Comparison of ENCODE assay signal across 8 cellular contexts in genomic region chr1:95072532-95073419, GRCh38. TPM values are rescaled to one million over a fixed set of nuclear protein-coding genes. Genes with fewer than 3 reads are reported as not detected.
A peak's percentile ranks its signal among the peaks of the same experiment; 100 is the strongest.
DNase-seq lines count a peak whose midpoint lies in the region; ATAC-seq, FAIRE-seq and TF ChIP-seq lines count a peak whose summit lies in the region.

Gene ALG14 (minus strand): TSS chr1:95072951. CDS start chr1:95072898, 53 bp downstream.

- peak within 1 kb of the TSS; percentile 93 to 99 (median 95) for H3K27ac Mint-ChIP-seq in CD14-positive monocyte

- peak within 1 kb of the TSS; percentile 77 for H3K9ac ChIP-seq in HepG2 (ENCODE audit: insufficient read depth, low read depth, low read length)

- H3K79me2 ChIP-seq in HepG2 (ENCODE audit: insufficient read depth, low read length): peaks cover 6% of the 10 kb centered on the region

- peak within 1 kb of the TSS; percentile 99 to 100 for H3K4me3 Mint-ChIP-seq in CD14-positive monocyte

- under 1% methylated on average over 50 of the region's 53 CpGs for whole genome bisulfite sequencing in HepG2 (ENCODE audit: low lambda C conversion rate)

- peak; percentile 97 for ATAC-seq in GM19397 (IDR thresholded peaks at IDR 0.05; ENCODE audit: unreplicated experiment)
- ATAC-seq in HG03565 (IDR thresholded peaks at IDR 0.05; ENCODE audit: unreplicated experiment): peak; percentile 96
- peak; percentile 95 for ATAC-seq in HepG2

- no peaks in the 10 kb centered on the region for H3K9me3 Mint-ChIP-seq in CD14-positive monocyte

- peaks cover 14% of the 10 kb centered on the region for H3K4me1 Mint-ChIP-seq in CD14-positive monocyte

- CTCF ChIA-PET in HepG2 (lab: Yijun Ruan, JAX; ENCODE audit: low intra/inter-chr PET ratio, low total read pairs): no interaction called here

- intact Hi-C loops in CD14-positive monocyte (cut with micrococcal nuclease) (loop anchor here (5.0 to 10.0 kb wide), 2 partner anchors 155 to 162 kb away; partner anchors contain the start of gene RWDD3 (in 1 of the 2)), HepG2 (cut with micrococcal nuclease; ENCODE audit: unreplicated experiment) (loop anchor here (1.0 kb wide), 1 partner anchor 161 kb away; no protein-coding TSS in a partner anchor)

- TF ChIP-seq EP300 in HepG2 (IDR thresholded peaks at IDR 0.05; ENCODE audit: low read depth in 2 of 2, low read length in 2 of 2): no peak
- no peak for TF ChIP-seq EP300 in HepG2 (CRISPR knock-in tag; IDR thresholded peaks at IDR 0.05; ENCODE audit: borderline replicate concordance)

- H3K9me3 ChIP-seq in HepG2 (ENCODE audit: low read length): no peaks in the 10 kb centered on the region

- H3K4me1 ChIP-seq in HepG2 (ENCODE audit: insufficient read depth, low read length): peaks cover 66% of the 10 kb centered on the region

- peak; percentile 87 for FAIRE-seq in HepG2 (lab: Jason Lieb, UNC)

- peaks cover 6 to 11% (median 6%) of the 10 kb centered on the region in 3 donors for H3K27me3 Mint-ChIP-seq in CD14-positive monocyte (ENCODE audit: low read depth in 3 of 3)

- H3K36me3 Mint-ChIP-seq in CD14-positive monocyte: peaks cover 4 to 5% of the 10 kb centered on the region in 2 donors

- H4K20me1 ChIP-seq in HepG2 (ENCODE audit: insufficient read depth, low read length): no peaks in the 10 kb centered on the region

- peak within 1 kb of the TSS; percentile 80 for H3K27ac ChIP-seq in HepG2 (ENCODE audit: extremely low read length, insufficient read depth, low read length)

- no peaks in the 10 kb centered on the region for H3K36me3 ChIP-seq in HepG2 (replicated peaks in 1 of 2; ENCODE audit: control insufficient read depth in 1 of 2, insufficient read depth in 2 of 2, low read length in 2 of 2)

- TF ChIP-seq RAD21 in HepG2 (CRISPR knock-in tag; IDR thresholded peaks at IDR 0.05): 0 out of 2 replicates have a peak, but pooled peaks have one; percentile 9

- peak within 1 kb of the TSS; percentile 97 for H3K4me2 ChIP-seq in HepG2 (ENCODE audit: low read depth, low read length)

- in situ Hi-C loops in HepG2 (cut with HindIII; ENCODE audit: extremely low pct_ligation_motif_present, low pct_unique_long_range_greater_than_20kb): loop anchor here (10.0 kb wide), 1 partner anchor 52 kb away; no protein-coding TSS in a partner anchor

- TSS peak; percentile 78 for BruUV-seq in HepG2 (replicated peaks; lab: Mats Ljungman, UMichigan)

- peak within 1 kb of the TSS; percentile 90 to 96 (median 93) for H3K4me3 ChIP-seq in HepG2 (replicated peaks in 1 of 3; ENCODE audit: insufficient read depth in 1 of 3, low read depth in 2 of 3, low read length in 3 of 3)

- peak; percentile 61 to 80 for TF ChIP-seq POLR2A in HepG2 (IDR thresholded peaks at IDR 0.05; ENCODE audit: insufficient read depth in 1 of 2, low read depth in 2 of 2, low read length in 2 of 2)

- H2AFZ ChIP-seq in HepG2 (ENCODE audit: low read length): peak within 1 kb of the TSS; percentile 91

- POLR2A ChIA-PET in HepG2 (lab: Yijun Ruan, JAX): interaction anchor here (0.8 to 3.9 kb wide), 12 partner anchors 9 to 161 kb away, joined by 3 to 36 read pairs (median 6); partner anchors contain the start of genes RWDD3 and TLCD4

- H3K27me3 ChIP-seq in HepG2 (ENCODE audit: control insufficient read depth in 1 of 2, insufficient read depth in 2 of 2, low read length in 2 of 2): no peaks in the 10 kb centered on the region

- TF ChIP-seq CTCF in CD14-positive monocyte (IDR thresholded peaks at IDR 0.05): no peak
- TF ChIP-seq CTCF in HepG2 (CRISPR knock-in tag; IDR thresholded peaks at IDR 0.05): peak; percentile 19; the same call in 1 of the 2 replicates

- peak; percentile 85 for DNase-seq in CD14-positive monocyte (ENCODE audit: low spot score)
- peak; percentile 81 for DNase-seq in NCI-H748 treated with DMSO at 0.1 percent for 48 hours (lab: John Stamatoyannopoulos, UW)
- peak; percentile 90 to 91 for DNase-seq in activated CD4-positive, alpha-beta T cell treated with anti-CD3 and anti-CD28 coated beads, Interleukin-2, amount 50 U/mL, for 4 hours
- peak; percentile 91 to 95 for DNase-seq in dermis microvascular lymphatic vessel endothelial cell (ENCODE audit: low read depth in 2 of 2)
- DNase-seq in HepG2 (ENCODE audit: low spot score): peak; percentile 91
- peak; percentile 86 for DNase-seq in stimulated activated CD4-positive, alpha-beta T cell treated with anti-CD3 and anti-CD28 coated beads, Interleukin-2, amount 100 ng/mL, for 48 hours

TF ChIP-seq in HepG2, 621 proteins besides CTCF, POLR2A, EP300 and RAD21 (continues in another document):
- peak; percentile 41; the same call in 1 of the 2 replicates for TF ChIP-seq ZKSCAN8 (CRISPR knock-in tag; IDR thresholded peaks at IDR 0.05; ENCODE audit: borderline replicate concordance)
- TF ChIP-seq DMTF1 (CRISPR knock-in tag; IDR thresholded peaks at IDR 0.05): 0 out of 2 replicates have a peak, but pooled peaks have one; percentile 48
- no peak for TF ChIP-seq NONO (IDR thresholded peaks at IDR 0.05)
- TF ChIP-seq NONO (CRISPR knock-in tag; conservative IDR thresholded peaks at IDR 0.05): peak; percentile 54
- peak; percentile 70 for TF ChIP-seq ZNF614 (CRISPR knock-in tag; IDR thresholded peaks at IDR 0.05; ENCODE audit: borderline replicate concordance)
- no peak for TF ChIP-seq ONECUT2 (CRISPR knock-in tag; IDR thresholded peaks at IDR 0.05)
- TF ChIP-seq JUND (CRISPR knock-in tag; IDR thresholded peaks at IDR 0.05): no peak; the same call in 1 of the 2 replicates
- TF ChIP-seq RXRB (CRISPR knock-in tag; IDR thresholded peaks at IDR 0.05; ENCODE audit: borderline replicate concordance): peak; percentile 46; the same call in 1 of the 2 replicates
- no peak for TF ChIP-seq KLF13 (CRISPR knock-in tag; IDR thresholded peaks at IDR 0.05)
- TF ChIP-seq ZBTB21 (CRISPR knock-in tag; IDR thresholded peaks at IDR 0.05): no peak
- peak; percentile 78 for TF ChIP-seq ZNF891 (CRISPR knock-in tag; IDR thresholded peaks at IDR 0.05)
- peak; percentile 46; the same call in 1 of the 2 replicates for TF ChIP-seq ZNF543 (CRISPR knock-in tag; IDR thresholded peaks at IDR 0.05)
- TF ChIP-seq NCOR1 (IDR thresholded peaks at IDR 0.05; ENCODE audit: borderline replicate concordance, low read length): peak; percentile 79
- TF ChIP-seq ZBTB38 (CRISPR knock-in tag; IDR thresholded peaks at IDR 0.05): peak; percentile 43; the same call in 1 of the 2 replicates
- peak; percentile 94 for TF ChIP-seq KMT2B (CRISPR knock-in tag; IDR thresholded peaks at IDR 0.05)
- TF ChIP-seq PLRG1 (conservative IDR thresholded peaks at IDR 0.05): no peak
- TF ChIP-seq MTA3 (CRISPR knock-in tag; IDR thresholded peaks at IDR 0.05): no peak
- peak; percentile 78; the same call in 1 of the 2 replicates for TF ChIP-seq SPEN (CRISPR knock-in tag; IDR thresholded peaks at IDR 0.05; ENCODE audit: low read depth)
- 0 out of 2 replicates have a peak, but pooled peaks have one; percentile 80 for TF ChIP-seq ZNF510 (CRISPR knock-in tag; IDR thresholded peaks at IDR 0.05; ENCODE audit: low read depth)
- peak; percentile 27 for TF ChIP-seq HNRNPH1 (optimal IDR thresholded peaks at IDR 0.05; ENCODE audit: low read depth, low read length)

RNA-seq across cellular contexts. Expression of gene ALG14, which starts in this region (rescaled TPM):
- polyA plus RNA-seq in CD14-positive monocyte: 1 to 10 TPM; 4.4 to 5.5 TPM
- total RNA-seq in dermis microvascular lymphatic vessel endothelial cell: 1.5 and 1.9 TPM in 2 replicates
- 6.1 and 12.7 TPM in 2 replicates for total RNA-seq in HepG2 (2016; rRNA removed; fragmentation: Illumina TruSeq; extraction: Trizol)
- total RNA-seq in HepG2 (2016; cell fraction: cytosol; rRNA removed; fragmentation: Illumina TruSeq; extraction: Trizol; ENCODE audit: low read depth): 2.6 and 6.2 TPM in 2 replicates
- 7.8 and 11.4 TPM in 2 replicates for total RNA-seq in HepG2 (2016; cell fraction: insoluble cytoplasmic fraction; rRNA removed; fragmentation: Illumina TruSeq; extraction: Trizol)
- total RNA-seq in HepG2 (2016; cell fraction: membrane; rRNA removed; fragmentation: Illumina TruSeq; extraction: Trizol): 4.5 and 4.8 TPM in 2 replicates
- total RNA-seq in HepG2 (2016; cell fraction: nucleus; rRNA removed; fragmentation: Illumina TruSeq; extraction: Trizol): 5.6 and 13.0 TPM in 2 replicates
- 4.5 and 5.5 TPM in 2 replicates for polyA plus RNA-seq in HepG2 (2011; rRNA removed)
- 1.9 and 2.6 TPM in 2 replicates for polyA plus RNA-seq in HepG2 (2011; cell fraction: cytosol; rRNA removed)
- polyA plus RNA-seq in HepG2 (2011; cell fraction: nucleus; rRNA removed): 1.2 and 2.2 TPM in 2 replicates
- polyA plus RNA-seq in HepG2 (2012): 3.5 and 6.1 TPM in 2 replicates
- 3.2 and 3.5 TPM in 2 replicates for polyA plus RNA-seq in HepG2 (2016; cell fraction: cytosol; fragmentation: Illumina TruSeq; extraction: Trizol; ENCODE audit: low read depth)
- polyA plus RNA-seq in HepG2 (2016; cell fraction: insoluble cytoplasmic fraction; fragmentation: Illumina TruSeq; extraction: Trizol; ENCODE audit: low read depth): 7.9 and 10.9 TPM in 2 replicates
- polyA plus RNA-seq in HepG2 (2016; cell fraction: membrane; fragmentation: Illumina TruSeq; extraction: Trizol; ENCODE audit: low read depth): 4.2 and 7.1 TPM in 2 replicates
- polyA plus RNA-seq in HepG2 (2016; cell fraction: nucleus; fragmentation: Illumina TruSeq; extraction: Trizol; ENCODE audit: insufficient read depth, low read depth): 10.4 and 11.9 TPM in 2 replicates
- 13.9 and 20.9 TPM in 2 replicates for polyA minus RNA-seq in HepG2 (2011; rRNA and poly(A)+ RNA removed; ENCODE audit: low replicate concordance)
- polyA minus RNA-seq in HepG2 (2011; cell fraction: cytosol; rRNA and poly(A)+ RNA removed): 0.62 and 3.3 TPM in 2 replicates
- 4.2 and 5.0 TPM in 2 replicates for polyA minus RNA-seq in HepG2 (2011; cell fraction: nucleus; rRNA and poly(A)+ RNA removed)

Comparison
In these comparisons a context has a peak if more than half of its experiments do, and no peak if none do; other contexts are left out.
1. Peak in every context shown above with its lines: DNase-seq, ATAC-seq, H3K4me3 ChIP-seq and H3K27ac ChIP-seq.